ENCODE assay signal across 15 cellular contexts in genomic region chr13:27374126-27374613, GRCh38. TPM values are rescaled to one million over a fixed set of nuclear protein-coding genes. Genes with fewer than 3 reads are reported as not detected.
DNase-seq lines count a peak whose midpoint lies in the region; ATAC-seq and TF ChIP-seq lines count a peak whose summit lies in the region.
"Had no signal": no experiment of that assay in that cellular context is flagged by ENCODE, and none has a peak within 500 bp of the region (broad histone marks: within the 10 kb centered on the region; RNA-seq: fewer than 3 reads in every experiment).

No MANE protein-coding gene starts in this region.

- H3K27me3 Mint-ChIP-seq in progenitor cell of endocrine pancreas: peaks cover 8% of the 10 kb centered on the region
- H3K27me3 Mint-ChIP-seq in nephron progenitor cell (ENCODE audit: low read depth, poor library complexity): peaks cover 32% of the 10 kb centered on the region

- H3K4me1 Mint-ChIP-seq in progenitor cell of endocrine pancreas (ENCODE audit: low read depth) (peaks cover 40% of the 10 kb centered on the region), nephron progenitor cell (peaks cover 24% of the 10 kb centered on the region)
- H3K4me1 Mint-ChIP-seq: mesothelial cell of epicardium had no signal

- H3K9me3 ChIP-seq in OCI-LY3 (ENCODE audit: insufficient read depth, low read length): no peaks in the 10 kb centered on the region
- H3K9me3 ChIP-seq: sigmoid colon had no signal

- H3K27ac Mint-ChIP-seq in progenitor cell of endocrine pancreas (peak overlapping the region; percentile 35), nephron progenitor cell (no peak overlapping the region)
- H3K27ac Mint-ChIP-seq: activated CD4-positive, alpha-beta memory T cell treated with anti-CD3 and anti-CD28 coated beads for 36 hours; activated naive CD4-positive, alpha-beta T cell treated with anti-CD3 and anti-CD28 coated beads, Interleukin-2, amount 10 ng/mL, durations not matched to agents 7 days and 5 days; mesothelial cell of epicardium; stimulated activated naive CD8-positive, alpha-beta T cell treated with anti-CD3 and anti-CD28 coated beads, Interleukin-15, Interleukin-2, amounts not matched to agents 100 ng/mL and 50 ng/mL, for 24 hours had no signal

- peak overlapping the region; percentile 73 for H3K4me2 ChIP-seq in OCI-LY3 (ENCODE audit: low read length)

- H4K20me1 ChIP-seq in OCI-LY3 (ENCODE audit: insufficient read depth, low read length): no peaks in the 10 kb centered on the region

- H3K4me3 Mint-ChIP-seq in progenitor cell of endocrine pancreas (ENCODE audit: low read depth) (peak overlapping the region; percentile 38), nephron progenitor cell (no peak overlapping the region)
- H3K4me3 Mint-ChIP-seq: activated CD4-positive, alpha-beta memory T cell treated with anti-CD3 and anti-CD28 coated beads for 36 hours; activated naive CD4-positive, alpha-beta T cell treated with anti-CD3 and anti-CD28 coated beads, Interleukin-2, amount 10 ng/mL, durations not matched to agents 7 days and 5 days; mesothelial cell of epicardium; stimulated activated naive CD8-positive, alpha-beta T cell treated with anti-CD3 and anti-CD28 coated beads, Interleukin-15, Interleukin-2, amounts not matched to agents 100 ng/mL and 50 ng/mL, for 24 hours had no signal

- H3K27ac ChIP-seq in OCI-LY3 (ENCODE audit: low read length): no peak overlapping the region
- H3K27ac ChIP-seq: HL-60, sigmoid colon had no signal

- H3K4me1 ChIP-seq in OCI-LY3 (ENCODE audit: low read length): peaks cover 10% of the 10 kb centered on the region

- peaks cover 10% of the 10 kb centered on the region for H3K36me3 Mint-ChIP-seq in progenitor cell of endocrine pancreas (ENCODE audit: insufficient read depth)
- no peaks in the 10 kb centered on the region for H3K36me3 Mint-ChIP-seq in nephron progenitor cell (ENCODE audit: low read depth)
- H3K36me3 Mint-ChIP-seq: activated CD4-positive, alpha-beta memory T cell treated with anti-CD3 and anti-CD28 coated beads for 36 hours; activated naive CD4-positive, alpha-beta T cell treated with anti-CD3 and anti-CD28 coated beads, Interleukin-2, amount 10 ng/mL, durations not matched to agents 7 days and 5 days; mesothelial cell of epicardium had no signal

- peak overlapping the region; percentile 82 for H2AFZ ChIP-seq in OCI-LY3 (ENCODE audit: low read depth, low read length)

- H3K4me3 ChIP-seq in OCI-LY3 (ENCODE audit: low read length): peak overlapping the region; percentile 66
- H3K4me3 ChIP-seq: sigmoid colon had no signal

- TF ChIP-seq CTCF in OCI-LY3 (IDR thresholded peaks at IDR 0.05; ENCODE audit: low read depth, low read length) (no peak), progenitor cell of endocrine pancreas (IDR thresholded peaks at IDR 0.05; ENCODE audit: unreplicated experiment) (no peak), nephron progenitor cell (IDR thresholded peaks at IDR 0.05) (no peak), GM10266 (IDR thresholded peaks at IDR 0.05; ENCODE audit: control insufficient read depth, insufficient read depth, low read depth, missing control alignments) (no peak)

- H3K9ac ChIP-seq in OCI-LY3 (ENCODE audit: low read length): no peak overlapping the region

- no peak for DNase-seq in progenitor cell of endocrine pancreas (ENCODE audit: low spot score, unreplicated experiment)
- DNase-seq in kidney glomerular epithelial cell (lab: John Stamatoyannopoulos, UW): no peak
- DNase-seq in nephron progenitor cell: no peak
- no peak for DNase-seq in hippocampal formation (lab: John Stamatoyannopoulos, UW)
- no peak for DNase-seq in GM10266 (ENCODE audit: extremely low spot score)
- DNase-seq: kidney had no signal

- H3K79me2 ChIP-seq in OCI-LY3 (ENCODE audit: low read length): no peaks in the 10 kb centered on the region

- ATAC-seq in GM18907 (IDR thresholded peaks at IDR 0.05; ENCODE audit: unreplicated experiment) (peak; percentile 9), esophagus mucosa (peak; percentile 36)

- peaks cover 26% of the 10 kb centered on the region for H3K27me3 ChIP-seq in OCI-LY3 (ENCODE audit: low read depth, low read length)

- H3K9me3 Mint-ChIP-seq in progenitor cell of endocrine pancreas (ENCODE audit: low read depth) (peaks cover 10% of the 10 kb centered on the region), nephron progenitor cell (peaks cover 12% of the 10 kb centered on the region)
- H3K9me3 Mint-ChIP-seq: activated CD4-positive, alpha-beta memory T cell treated with anti-CD3 and anti-CD28 coated beads for 36 hours; activated naive CD4-positive, alpha-beta T cell treated with anti-CD3 and anti-CD28 coated beads, Interleukin-2, amount 10 ng/mL, durations not matched to agents 7 days and 5 days; stimulated activated naive CD8-positive, alpha-beta T cell treated with anti-CD3 and anti-CD28 coated beads, Interleukin-15, Interleukin-2, amounts not matched to agents 100 ng/mL and 50 ng/mL, for 24 hours had no signal

- no peaks in the 10 kb centered on the region for H3K36me3 ChIP-seq in OCI-LY3 (replicated peaks; ENCODE audit: low read depth, low read length)
- H3K36me3 ChIP-seq: sigmoid colon had no signal

RNA-seq across cellular contexts. Expression of gene GTF3A, which starts 50.2 kb away (rescaled TPM):
- 71.1 TPM for total RNA-seq in esophagus mucosa
- total RNA-seq in progenitor cell of endocrine pancreas: 75.9 and 81.2 TPM in 2 replicates
